ENCODE assay signal across 8 cellular contexts in genomic region chr4:41257901-41258300, GRCh38. TPM values are rescaled to one million over a fixed set of nuclear protein-coding genes. Genes with fewer than 3 reads are reported as not detected.
DNase-seq lines count a peak whose midpoint lies in the region; ATAC-seq and TF ChIP-seq lines count a peak whose summit lies in the region.

No MANE protein-coding gene starts in this region.

- no peak overlapping the region for H3K27ac ChIP-seq in hepatocyte

- DNase-seq in NCI-H82 (lab: John Stamatoyannopoulos, UW) = peak; percentile 44
- no peak for DNase-seq in NCI-H82 treated with DMSO at 0.1 percent for 48 hours (lab: John Stamatoyannopoulos, UW; ENCODE audit: unreplicated experiment)
- DNase-seq in T-cell = no peak
- DNase-seq in hepatocyte (ENCODE audit: low spot score) = no peak
- no peak for DNase-seq in hippocampal formation (lab: John Stamatoyannopoulos, UW)

- POLR2A ChIA-PET in T-cell (lab: Charles Lee) = no interaction called here

- no peaks in the 10 kb centered on the region for H3K9me3 Mint-ChIP-seq in T-cell
- peaks cover 2% of the 10 kb centered on the region for H3K9me3 Mint-ChIP-seq in stimulated activated memory B cell treated with anti-CD40 and anti-IgM and Interleukin-4, amounts not matched to agents 10 μg/mL and 1 μg/mL and 100 μg/mL, for 72 hours

- peak overlapping the region; percentile 84 for H2AFZ ChIP-seq in hepatocyte

- no peaks in the 10 kb centered on the region for H3K9me3 ChIP-seq in hepatocyte (ENCODE audit: low read depth)

- WGBS in hepatocyte (ENCODE audit: low lambda C conversion rate, missing lambda C conversion rate) = 15% methylated on average over 11 of the region's 11 CpGs

- no peaks in the 10 kb centered on the region for H3K79me2 ChIP-seq in hepatocyte

- peaks cover 11% of the 10 kb centered on the region for H3K4me1 ChIP-seq in hepatocyte (ENCODE audit: insufficient read depth)

- peaks cover 45% of the 10 kb centered on the region for H3K27me3 ChIP-seq in hepatocyte

- no peaks in the 10 kb centered on the region for H4K20me1 ChIP-seq in hepatocyte (ENCODE audit: insufficient read depth, poor library complexity, severe bottlenecking)

- peak overlapping the region; percentile 98 for H3K4me2 ChIP-seq in hepatocyte

- peaks cover 5 to 13% (median 12%) of the 10 kb centered on the region in 3 donors for H3K4me1 Mint-ChIP-seq in T-cell
- peaks cover 7% of the 10 kb centered on the region for H3K4me1 Mint-ChIP-seq in stimulated activated memory B cell treated with anti-CD40 and anti-IgM and Interleukin-4, amounts not matched to agents 10 μg/mL and 1 μg/mL and 100 μg/mL, for 72 hours

- peak overlapping the region; percentile 84 for H3K4me3 ChIP-seq in hepatocyte

- no peak for TF ChIP-seq CTCF in hepatocyte (IDR thresholded peaks at IDR 0.05; ENCODE audit: poor library complexity)

- H3K36me3 Mint-ChIP-seq in T-cell = no peaks in the 10 kb centered on the region
- H3K36me3 Mint-ChIP-seq in stimulated activated memory B cell treated with anti-CD40 and anti-IgM and Interleukin-4, amounts not matched to agents 10 μg/mL and 1 μg/mL and 100 μg/mL, for 72 hours = no peaks in the 10 kb centered on the region

- H3K9me2 ChIP-seq in hepatocyte (replicated peaks; ENCODE audit: insufficient read depth) = no peaks in the 10 kb centered on the region

- no peak for ATAC-seq in T-cell (replicated peaks in 1 of 4)
- ATAC-seq in stimulated activated memory B cell treated with anti-CD40 and anti-IgM and Interleukin-4, amounts not matched to agents 10 μg/mL and 1 μg/mL and 100 μg/mL, for 72 hours = no peak
- ATAC-seq in GM18907 (IDR thresholded peaks at IDR 0.05; ENCODE audit: unreplicated experiment) = no peak
- ATAC-seq in GM21390 (IDR thresholded peaks at IDR 0.05; ENCODE audit: unreplicated experiment) = no peak

- CTCF ChIA-PET in T-cell (lab: Charles Lee) = no interaction called here

- peak overlapping the region in 1 of 2 donors; percentile 31 for H3K27ac Mint-ChIP-seq in T-cell
- no peak overlapping the region for H3K27ac Mint-ChIP-seq in stimulated activated memory B cell treated with anti-CD40 and anti-IgM and Interleukin-4, amounts not matched to agents 10 μg/mL and 1 μg/mL and 100 μg/mL, for 72 hours

- H3K27me3 Mint-ChIP-seq in T-cell = peaks cover 44 to 48% of the 10 kb centered on the region in 2 donors
- peaks cover 64% of the 10 kb centered on the region for H3K27me3 Mint-ChIP-seq in stimulated activated memory B cell treated with anti-CD40 and anti-IgM and Interleukin-4, amounts not matched to agents 10 μg/mL and 1 μg/mL and 100 μg/mL, for 72 hours

- H3K36me3 ChIP-seq in hepatocyte (replicated peaks; ENCODE audit: insufficient read depth, low read depth) = no peaks in the 10 kb centered on the region

- H3K4me3 Mint-ChIP-seq in T-cell = peak overlapping the region; percentile 43 to 69 (median 68)
- H3K4me3 Mint-ChIP-seq in stimulated activated memory B cell treated with anti-CD40 and anti-IgM and Interleukin-4, amounts not matched to agents 10 μg/mL and 1 μg/mL and 100 μg/mL, for 72 hours = peak overlapping the region; percentile 53

RNA-seq across cellular contexts. Expression of gene UCHL1, which starts 1.2 kb away (rescaled TPM):
- total RNA-seq in T-cell (1 to 10 TPM in 3 of 5 donors, not detected in 2; 1.2 to 2.1 (median 1.6) TPM), hepatocyte (156 and 158 TPM in 2 replicates)
- polyA plus RNA-seq in hepatocyte = 111 and 126 TPM in 2 replicates

RNA-seq across cellular contexts. Expression of gene APBB2, which starts 43.6 kb away (rescaled TPM):
- 1 to 10 TPM in 1 of 5 donors, under 1 TPM in 4; 0.23 to 1.6 (median 0.70) TPM for total RNA-seq in T-cell
- total RNA-seq in hepatocyte = 47.5 and 50.1 TPM in 2 replicates
- polyA plus RNA-seq in hepatocyte = 23.4 and 28.1 TPM in 2 replicates

Comparison
In these comparisons a context has a peak if more than half of its experiments do, and no peak if none do; other contexts are left out.
1. RNA of gene UCHL1, which starts 1.2 kb away (total RNA-seq): 156 to 158 TPM in hepatocyte; 1.2 to 2.1 TPM in T-cell; every median in the first group is over 10 times any median in the second.
2. RNA of gene APBB2, which starts 43.6 kb away (total RNA-seq): 47.5 to 50.1 TPM in hepatocyte; 0.23 to 1.6 TPM in T-cell; every median in the first group is over 10 times any median in the second.